ENCODE assay signal across 9 cellular contexts in the genomic region with DNA sequence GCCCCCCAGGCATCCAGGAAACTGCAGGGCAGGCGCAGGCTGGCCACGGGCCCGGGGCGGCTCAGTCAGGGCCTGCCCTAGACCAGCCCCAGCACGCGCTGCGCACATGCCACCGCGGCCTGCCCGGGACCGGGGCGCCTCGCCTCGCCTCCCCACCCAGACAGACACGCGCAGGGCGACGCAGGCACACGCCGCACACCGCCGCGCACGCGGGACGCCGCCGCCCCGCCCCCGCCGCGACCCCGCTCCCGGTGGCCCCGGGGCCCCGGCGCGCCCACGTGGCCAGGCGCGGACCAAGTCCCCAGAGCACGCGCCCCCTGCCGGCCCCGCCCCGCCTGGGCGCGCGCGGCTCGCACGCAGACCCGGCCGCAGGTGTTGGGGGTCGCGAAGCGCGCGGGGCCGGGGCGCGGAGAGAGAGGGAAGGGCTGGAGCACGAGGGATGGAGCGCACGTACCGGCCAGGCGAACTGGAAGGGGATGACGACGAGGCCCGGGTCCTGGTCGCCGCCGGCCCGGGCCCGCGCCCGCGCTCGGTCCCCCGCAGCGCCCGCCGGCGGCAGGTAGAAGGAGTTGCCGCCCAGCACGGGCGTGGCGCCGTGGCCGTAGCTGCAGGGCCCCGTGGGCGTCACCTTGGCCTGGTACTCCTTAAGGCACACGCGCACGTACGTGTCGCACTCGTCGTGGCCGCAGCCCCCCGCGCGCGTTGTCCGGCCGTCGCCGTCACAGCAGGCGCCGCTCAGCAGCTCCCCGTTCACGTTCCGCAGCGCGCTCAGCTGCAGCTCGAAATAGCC. TPM values are rescaled to one million over a fixed set of nuclear protein-coding genes. Genes with fewer than 3 reads are reported as not detected.
DNase-seq lines count a peak whose midpoint lies in the region; ATAC-seq and TF ChIP-seq lines count a peak whose summit lies in the region.
"Had no signal": no experiment of that assay in that cellular context is flagged by ENCODE, and none has a peak within 500 bp of the region (broad histone marks: within the 10 kb centered on the region; RNA-seq: fewer than 3 reads in every experiment).

No MANE protein-coding gene starts in this region.

- no peak for TF ChIP-seq POLR2A in upper lobe of left lung (IDR thresholded peaks at IDR 0.05)

- intact Hi-C loops in cardiac septum (cut with DNase I), result loop anchor here (5.0 kb wide), 1 partner anchor 75 kb away; no protein-coding TSS in a partner anchor

- ATAC-seq in upper lobe of left lung (ENCODE audit: low FRiP score in 2 of 2), result no peak

- POLR2A ChIA-PET in activated CD4-positive, alpha-beta memory T cell treated with anti-CD3 and anti-CD28 coated beads, Interleukin-2, amount 10 ng/mL, durations not matched to agents 7 days and 5 days (lab: Charles Lee), result interaction anchor here (1.1 to 1.3 kb wide), 3 partner anchors 15 to 102 kb away, joined by 3 to 5 read pairs (median 4); a partner anchor contains a TSS

- DNase-seq in cardiac muscle cell (ENCODE audit: low read depth in 1 of 2, low spot score in 1 of 2), result peak in 1 of 2 donors; percentile 74
- DNase-seq in cardiac septum (ENCODE audit: low spot score), result no peak
- DNase-seq in activated CD4-positive, alpha-beta memory T cell treated with anti-CD3 and anti-CD28 coated beads, Interleukin-2, amount 10 ng/mL, durations not matched to agents 7 days and 5 days, result no peak
- DNase-seq in immature natural killer cell, result no peak
- peak in 1 of 2 donors; percentile 88 for DNase-seq in upper lobe of left lung
- DNase-seq in NCI-H2107 treated with DMSO at 0.1 percent for 48 hours (lab: John Stamatoyannopoulos, UW; ENCODE audit: unreplicated experiment), result no peak
- DNase-seq in GF-D8 (lab: John Stamatoyannopoulos, UW), result no peak
- DNase-seq in activated gamma-delta T cell (lab: John Stamatoyannopoulos, UW), result no peak

- H3K9me3 ChIP-seq in cardiac muscle cell (ENCODE audit: low read depth) (no peaks in the 10 kb centered on the region), upper lobe of left lung (no peaks in the 10 kb centered on the region)

- no peaks in the 10 kb centered on the region for H3K9me3 Mint-ChIP-seq in activated CD4-positive, alpha-beta memory T cell treated with anti-CD3 and anti-CD28 coated beads, Interleukin-2, amount 10 ng/mL, durations not matched to agents 7 days and 5 days
- H3K9me3 Mint-ChIP-seq in immature natural killer cell, result no peaks in the 10 kb centered on the region
- H3K9me3 Mint-ChIP-seq: activated naive CD4-positive, alpha-beta T cell treated with anti-CD3 and anti-CD28 coated beads, Interleukin-2, amount 50 U/mL, for 72 hours had no signal

- peaks cover 22% of the 10 kb centered on the region for H3K27me3 Mint-ChIP-seq in activated CD4-positive, alpha-beta memory T cell treated with anti-CD3 and anti-CD28 coated beads, Interleukin-2, amount 10 ng/mL, durations not matched to agents 7 days and 5 days
- H3K27me3 Mint-ChIP-seq in immature natural killer cell (ENCODE audit: low read depth in 3 of 3), result peaks cover 6 to 9% (median 7%) of the 10 kb centered on the region in 3 donors

- peak overlapping the region; percentile 37 for H3K4me3 Mint-ChIP-seq in activated CD4-positive, alpha-beta memory T cell treated with anti-CD3 and anti-CD28 coated beads, Interleukin-2, amount 10 ng/mL, durations not matched to agents 7 days and 5 days
- H3K4me3 Mint-ChIP-seq in immature natural killer cell, result peak overlapping the region; percentile 21 to 63 (median 51)

- CTCF ChIA-PET in activated CD4-positive, alpha-beta memory T cell treated with anti-CD3 and anti-CD28 coated beads, Interleukin-2, amount 10 ng/mL, durations not matched to agents 7 days and 5 days (lab: Charles Lee), result no interaction called here

- TF ChIP-seq EP300 in upper lobe of left lung (IDR thresholded peaks at IDR 0.05), result no peak

- 1% methylated on average over 24 of the region's 116 CpGs; no CpG with 5 or more reads in 1 of the 2 donors for WGBS in upper lobe of left lung, 2 donors

- no peaks in the 10 kb centered on the region for H3K36me3 Mint-ChIP-seq in activated CD4-positive, alpha-beta memory T cell treated with anti-CD3 and anti-CD28 coated beads, Interleukin-2, amount 10 ng/mL, durations not matched to agents 7 days and 5 days (ENCODE audit: low read depth)
- no peaks in the 10 kb centered on the region for H3K36me3 Mint-ChIP-seq in immature natural killer cell
- H3K36me3 Mint-ChIP-seq: activated naive CD4-positive, alpha-beta T cell treated with anti-CD3 and anti-CD28 coated beads, Interleukin-2, amount 50 U/mL, for 72 hours had no signal

- H3K36me3 ChIP-seq in cardiac muscle cell, result no peaks in the 10 kb centered on the region
- H3K36me3 ChIP-seq in upper lobe of left lung, result no peaks in the 10 kb centered on the region

- H3K27ac Mint-ChIP-seq in activated CD4-positive, alpha-beta memory T cell treated with anti-CD3 and anti-CD28 coated beads, Interleukin-2, amount 10 ng/mL, durations not matched to agents 7 days and 5 days, result no peak overlapping the region
- no peak overlapping the region for H3K27ac Mint-ChIP-seq in immature natural killer cell
- H3K27ac Mint-ChIP-seq: activated naive CD4-positive, alpha-beta T cell treated with anti-CD3 and anti-CD28 coated beads, Interleukin-2, amount 50 U/mL, for 72 hours had no signal

- TF ChIP-seq CTCF in cardiac muscle cell (IDR thresholded peaks at IDR 0.05; ENCODE audit: low read depth, low read length), result no peak
- peak in 5 of 6 experiments; percentile 35 to 71 (median 51) for TF ChIP-seq CTCF in upper lobe of left lung (IDR thresholded peaks at IDR 0.05)

- H3K27ac ChIP-seq in cardiac muscle cell (no peak overlapping the region), upper lobe of left lung (peak overlapping the region in 2 of 4 donors; percentile 11 to 32)

- H3K4me1 Mint-ChIP-seq in activated CD4-positive, alpha-beta memory T cell treated with anti-CD3 and anti-CD28 coated beads, Interleukin-2, amount 10 ng/mL, durations not matched to agents 7 days and 5 days, result peaks cover 16% of the 10 kb centered on the region
- peaks cover 0 to 10% of the 10 kb centered on the region in 2 donors for H3K4me1 Mint-ChIP-seq in immature natural killer cell

- H3K4me1 ChIP-seq in cardiac muscle cell (ENCODE audit: low read depth) (peaks cover 21% of the 10 kb centered on the region), upper lobe of left lung (peaks cover 27 to 60% (median 41%) of the 10 kb centered on the region in 4 donors)

- H3K4me3 ChIP-seq in cardiac muscle cell (peak overlapping the region; percentile 41), upper lobe of left lung (peak overlapping the region in 3 of 4 donors; percentile 52 to 59 (median 59))

- peaks cover 7% of the 10 kb centered on the region for H3K27me3 ChIP-seq in cardiac muscle cell
- peaks cover 0 to 11% (median 3%) of the 10 kb centered on the region in 4 donors for H3K27me3 ChIP-seq in upper lobe of left lung

RNA-seq across cellular contexts. Expression of a gene that starts 1.1 kb away (rescaled TPM):
- total RNA-seq in cardiac muscle cell (23.1 and 30.7 TPM in 2 replicates), cardiac septum (36.7 TPM), upper lobe of left lung (10 to 100 TPM; 14.9 to 43.4 (median 23.8) TPM)
- polyA plus RNA-seq in cardiac muscle cell (12.4 and 21.1 TPM in 2 replicates), immature natural killer cell (under 1 TPM in 2 of 3 donors, not detected in 1; 0.17 to 0.39 TPM)
- 1 to 10 TPM; 2.6 to 3.0 TPM for total RNA-seq in activated CD4-positive, alpha-beta memory T cell treated with anti-CD3 and anti-CD28 coated beads, Interleukin-2, amount 10 ng/mL, durations not matched to agents 7 days and 5 days

RNA-seq across cellular contexts. Expression of a gene that starts 13.6 kb away (rescaled TPM):
- total RNA-seq in cardiac muscle cell (33.2 and 41.3 TPM in 2 replicates), cardiac septum (27.1 TPM), upper lobe of left lung (10 to 100 TPM; 17.9 to 87.5 (median 54.9) TPM)
- polyA plus RNA-seq in cardiac muscle cell (64.3 and 74.4 TPM in 2 replicates), immature natural killer cell (10 to 100 TPM; 21.9 to 29.7 (median 27.3) TPM)
- total RNA-seq in activated CD4-positive, alpha-beta memory T cell treated with anti-CD3 and anti-CD28 coated beads, Interleukin-2, amount 10 ng/mL, durations not matched to agents 7 days and 5 days, result 10 to 100 TPM; 23.8 to 24.9 TPM
